Comparison of ENCODE assay signal across 8 cellular contexts in the genomic region with DNA sequence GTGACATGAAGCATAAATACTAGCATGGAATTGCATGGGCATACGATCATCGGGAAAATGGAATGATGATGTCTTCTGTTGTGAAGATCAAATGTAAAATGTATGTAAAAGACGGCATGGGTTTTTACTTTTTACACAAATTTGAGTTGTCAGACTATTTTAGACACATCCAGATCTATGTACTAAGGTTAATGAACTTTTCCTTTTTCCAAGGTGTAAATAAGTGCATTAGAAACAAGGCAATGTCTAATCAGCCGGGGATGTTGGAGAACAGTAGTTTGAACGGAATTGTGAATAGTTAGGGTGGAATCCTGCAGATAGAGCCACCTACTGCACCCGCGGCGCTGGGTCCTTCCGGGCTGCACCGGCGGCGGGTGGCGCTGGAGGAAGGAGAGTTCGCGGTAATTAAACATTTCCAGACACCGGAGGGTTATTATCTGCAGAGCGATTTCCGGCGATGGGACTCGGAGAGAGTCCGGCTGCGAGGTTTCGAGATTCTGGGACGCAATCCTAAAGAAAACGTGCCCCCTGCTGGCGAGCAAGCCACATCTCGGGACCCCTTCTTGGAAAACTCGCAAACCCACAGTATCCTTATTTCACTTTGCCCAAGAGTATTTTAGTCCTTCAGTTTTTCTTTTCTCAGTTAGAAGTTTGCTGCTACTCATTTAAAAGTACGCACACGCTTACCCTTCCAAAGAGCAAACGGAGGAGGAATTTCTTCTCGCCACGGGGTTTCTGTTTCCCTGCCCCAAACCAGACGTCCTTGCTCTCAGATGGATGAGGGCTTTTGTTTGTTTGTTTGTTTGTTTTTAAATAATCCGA. TPM values are rescaled to one million over a fixed set of nuclear protein-coding genes. Genes with fewer than 3 reads are reported as not detected.
A peak's percentile ranks its signal among the peaks of the same experiment; 100 is the strongest.
DNase-seq lines count a peak whose midpoint lies in the region; ATAC-seq, FAIRE-seq and TF ChIP-seq lines count a peak whose summit lies in the region.

No MANE protein-coding gene starts in this region.

- RAD21 ChIA-PET in GM12878 (lab: Charles Lee; ENCODE audit: unreplicated experiment), result no interaction called here

- no TSS peak for BruUV-seq in GM12878 (replicated peaks; lab: Mats Ljungman, UMichigan)

- H3K4me1 ChIP-seq in GM12878 (ENCODE audit: control insufficient read depth, insufficient read depth, low read length), result peaks cover 6% of the 10 kb centered on the region; the same call in 1 of the 2 replicates
- peaks cover 15% of the 10 kb centered on the region for H3K4me1 ChIP-seq in iPS-18a (ENCODE audit: control insufficient read depth, low read depth, low read length)

- H3K4me3 ChIP-seq in GM12878, result peak overlapping the region; percentile 64
- H3K4me3 ChIP-seq in iPS-18a (ENCODE audit: low read length), result peak overlapping the region; percentile 46
- peak overlapping the region; percentile 62 for H3K4me3 ChIP-seq in retinal pigment epithelial cell (ENCODE audit: low read length)

- H3K36me3 ChIP-seq in GM12878 (ENCODE audit: control insufficient read depth in 2 of 2, insufficient read depth in 2 of 2, low read length in 1 of 2) (no peaks in the 10 kb centered on the region), iPS-18a (ENCODE audit: control insufficient read depth, low read depth, low read length) (no peaks in the 10 kb centered on the region)

- no peaks in the 10 kb centered on the region for H3K79me2 ChIP-seq in GM12878 (ENCODE audit: control insufficient read depth, insufficient read depth, low read length)

- DNase-seq in COR-L47 (lab: John Stamatoyannopoulos, UW) (peak; percentile 90), Kasumi-1 (lab: John Stamatoyannopoulos, UW) (peak; percentile 60 to 73), RPMI7951 (ENCODE audit: low read depth) (peak; percentile 92), GM12878 (ENCODE audit: low read depth, low spot score) (no peak), retinal pigment epithelial cell (ENCODE audit: low read depth) (no peak), cerebellar nuclear complex (lab: John Stamatoyannopoulos, UW) (no peak)

- no peaks in the 10 kb centered on the region for H3K9me3 ChIP-seq in GM12878 (replicated peaks; ENCODE audit: control insufficient read depth, insufficient read depth, low read length)
- H3K9me3 ChIP-seq in iPS-18a (ENCODE audit: control insufficient read depth, low read depth, low read length), result no peaks in the 10 kb centered on the region

- TF ChIP-seq RAD21 in GM12878 (IDR thresholded peaks at IDR 0.05; ENCODE audit: insufficient read depth, low read depth, low read length), result peak; percentile 60

- peak overlapping the region; percentile 81 for H3K4me2 ChIP-seq in GM12878 (ENCODE audit: control insufficient read depth, insufficient read depth)

- TF ChIP-seq CTCF in GM12878 (IDR thresholded peaks at IDR 0.05 in 2 of 3, conservative IDR thresholded peaks at IDR 0.05 in 1 of 3; ENCODE audit: control insufficient read depth in 2 of 3, extremely low read depth in 1 of 3, insufficient read depth in 1 of 3, low read depth in 3 of 3, low read length in 3 of 3) (peak; percentile 51 to 68 (median 62); a peak in 5 of 6 replicates), retinal pigment epithelial cell (conservative IDR thresholded peaks at IDR 0.05; ENCODE audit: low read depth, low read length) (peak; percentile 79)

- TF ChIP-seq EP300 in GM12878 (IDR thresholded peaks at IDR 0.05; ENCODE audit: borderline replicate concordance in 1 of 2, control insufficient read depth in 1 of 2, low read depth in 2 of 2, low read length in 2 of 2), result no peak

- ATAC-seq in GM21423 (IDR thresholded peaks at IDR 0.05; ENCODE audit: unreplicated experiment) (peak; percentile 59), GM12878 (peak; percentile 78)

- H3K27ac ChIP-seq in GM12878 (ENCODE audit: control insufficient read depth, insufficient read depth), result no peak overlapping the region
- no peak overlapping the region for H3K27ac ChIP-seq in iPS-18a (ENCODE audit: low read length)

- H3K9ac ChIP-seq in GM12878 (ENCODE audit: control insufficient read depth, insufficient read depth, low read length) (no peak overlapping the region), iPS-18a (ENCODE audit: low read length) (no peak overlapping the region)

- H4K20me1 ChIP-seq in GM12878 (ENCODE audit: control insufficient read depth, insufficient read depth), result no peaks in the 10 kb centered on the region

- peak overlapping the region; percentile 80 for H2AFZ ChIP-seq in GM12878 (ENCODE audit: control insufficient read depth, low read depth, low read length)

- CTCF ChIA-PET in GM12878 (lab: Yijun Ruan, JAX), result interaction anchor here (1.1 kb wide), 1 partner anchor 14 kb away, joined by 3 read pairs; no protein-coding TSS in a partner anchor

- POLR2A ChIA-PET in GM12878 (lab: Charles Lee), result no interaction called here

- intact Hi-C loops in GM12878 (cut with micrococcal nuclease; ENCODE audit: unreplicated experiment), result loop anchor here (1.0 to 5.0 kb wide), 4 partner anchors 479 to 841 kb away; no protein-coding TSS in a partner anchor

- in situ Hi-C loops in GM12878 (cut with MboI), result loop anchor here (10.0 kb wide), 1 partner anchor 838 kb away; no protein-coding TSS in a partner anchor

- SMC1A ChIA-PET in GM12878 (lab: Charles Lee; ENCODE audit: uncharacterized antibody, unreplicated experiment), result interaction anchor here (1.2 kb wide), 1 partner anchor 842 kb away, joined by 3 read pairs; no protein-coding TSS in a partner anchor

- FAIRE-seq in GM12878 (lab: Jason Lieb, UNC), result no peak

- no peak for TF ChIP-seq POLR2A in GM12878 (IDR thresholded peaks at IDR 0.05; ENCODE audit: low read depth, low read length)

- H3K27me3 ChIP-seq in GM12878 (replicated peaks in 1 of 2; ENCODE audit: control insufficient read depth in 2 of 2, insufficient read depth in 2 of 2, low read length in 1 of 2) (peaks cover 20 to 52% of the 10 kb centered on the region in 2 experiments), iPS-18a (ENCODE audit: control insufficient read depth, insufficient read depth, low read length) (peaks cover 91% of the 10 kb centered on the region)

- 2% methylated on average over 35 of the region's 35 CpGs for WGBS in GM12878 (ENCODE audit: insufficient coverage, insufficient replicate concordance, low lambda C conversion rate, missing lambda C conversion rate)

TF ChIP-seq in GM12878, 131 proteins besides CTCF, POLR2A, EP300 and RAD21:
- TF ChIP-seq SMC3 (IDR thresholded peaks at IDR 0.05; ENCODE audit: borderline replicate concordance, low read length), result peak; percentile 65; the same call in 1 of the 2 replicates
- TF ChIP-seq MTA3 (IDR thresholded peaks at IDR 0.05; ENCODE audit: borderline replicate concordance, low read length), result no peak
- TF ChIP-seq IKZF2 (IDR thresholded peaks at IDR 0.05), result peak in 1 of 2 experiments; percentile 17; a peak in 1 of 4 replicates
- peak; percentile 21; the same call in 1 of the 2 replicates for TF ChIP-seq RUNX3 (IDR thresholded peaks at IDR 0.05; ENCODE audit: low read length)

RNA-seq across cellular contexts. Expression of a gene that starts 4.4 kb away (rescaled TPM):
- total RNA-seq in RPMI7951 (2014; rRNA removed; shearing (Covaris generic)), result 3.6 and 3.8 TPM in 2 replicates
- not detected in 2 replicates for total RNA-seq in GM12878 (2013; cell fraction: nucleolus; rRNA removed)
- total RNA-seq in GM12878 (2014; rRNA removed), result not detected in 2 replicates
- not detected in 2 replicates for total RNA-seq in GM12878 (2014; rRNA removed; fragmentation: Illumina TruSeq; extraction: Trizol)
- not detected in 2 replicates for total RNA-seq in GM12878 (2021)
- polyA plus RNA-seq in GM12878 (2011; ENCODE audit: low read depth), result not detected
- polyA plus RNA-seq in GM12878 (2011; rRNA removed), result not detected in 2 replicates
- not detected in 2 replicates for polyA plus RNA-seq in GM12878 (2011; cell fraction: cytosol; rRNA removed)
- polyA plus RNA-seq in GM12878 (2011; cell fraction: nucleus; rRNA removed), result 0.03 and 0.07 TPM in 2 replicates
- polyA plus RNA-seq in GM12878 (2012), result not detected in 2 replicates
- not detected in 2 replicates for polyA plus RNA-seq in GM12878 (2014; fragmentation: Illumina TruSeq; extraction: Trizol)
- polyA plus RNA-seq in GM12878 (2014; fragmentation: Nextera tagmentation; extraction: Ambion mirVana), result not detected
- polyA plus RNA-seq in GM12878 (2014; rRNA removed), result 0.03 TPM in 1 of 2 replicates, not detected in the other
- not detected for polyA plus RNA-seq in GM12878 (2016; fragmentation: Nextera tagmentation; extraction: Ambion mirVana)
- polyA minus RNA-seq in GM12878 (2011; rRNA and poly(A)+ RNA removed), result not detected in 2 replicates
- not detected in 2 replicates for polyA minus RNA-seq in GM12878 (2011; cell fraction: cytosol; rRNA and poly(A)+ RNA removed)
- not detected in 2 replicates for polyA minus RNA-seq in GM12878 (2011; cell fraction: nucleus; rRNA and poly(A)+ RNA removed)

Comparison
In these comparisons a context has a peak if more than half of its experiments do, and no peak if none do; other contexts are left out.
1. DNase-seq: peak in COR-L47 (single experiment), Kasumi-1 (2 of 2) and RPMI7951 (single experiment); none in GM12878 (single experiment), retinal pigment epithelial cell (single experiment) and cerebellar nuclear complex (0 of 2).
2. Peak in every context shown above with its lines, with median percentiles within 50 percentile points of each other: H3K4me3 ChIP-seq.